28 cellular contexts compared by ENCODE assay signal in the genomic region with DNA sequence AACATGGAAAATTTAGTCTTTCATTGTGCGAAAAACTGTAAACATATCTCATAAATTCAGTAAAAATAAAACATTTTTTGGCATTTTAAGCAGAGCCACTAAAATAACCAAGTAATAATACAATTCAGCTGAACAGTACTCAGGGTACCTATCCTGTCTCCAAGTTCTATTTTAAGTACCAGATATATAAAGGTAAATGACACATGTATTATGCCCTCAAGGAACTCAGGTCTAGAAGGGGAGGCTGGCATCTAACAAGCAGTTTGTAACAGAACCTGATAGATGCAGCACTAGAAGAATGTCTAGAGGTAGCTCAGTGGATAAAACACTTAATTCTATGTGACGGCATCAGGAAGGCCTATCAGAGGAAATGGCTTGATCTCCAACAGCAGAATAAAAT.
"Had no signal": no experiment of that assay in that cellular context is flagged by ENCODE, and none has a peak within 500 bp of the region (broad histone marks: within the 10 kb centered on the region; RNA-seq: fewer than 3 reads in every experiment).

No MANE protein-coding gene starts in this region.

- DNase-seq: naive B cell; naive thymus-derived CD8-positive, alpha-beta T cell; nephron progenitor cell; nucleus accumbens; pancreas; right lobe of liver; sigmoid colon; small intestine; stimulated activated CD4-positive, alpha-beta T cell treated with anti-CD3 and anti-CD28 coated beads, Interleukin-1b, Interleukin-23, amount 100 ng/mL, for 48 hours; stimulated activated CD4-positive, alpha-beta T cell treated with anti-CD3 and anti-CD28 coated beads, Interleukin-4, amount 100 ng/mL, for 1 hour; stimulated activated CD4-positive, alpha-beta T cell treated with anti-CD3 and anti-CD28 coated beads, Interleukin-4, amount 100 ng/mL, for 4 hours; stimulated activated CD8-positive, alpha-beta memory T cell treated with anti-CD3 and anti-CD28 coated beads, Interleukin-4, amount 100 ng/mL, for 48 hours; stimulated activated naive CD4-positive, alpha-beta T cell; stimulated activated naive CD8-positive, alpha-beta T cell treated with anti-CD3 and anti-CD28 coated beads, Interleukin-15, amount 100 ng/mL, for 72 hours; stimulated activated naive CD8-positive, alpha-beta T cell treated with anti-CD3 and anti-CD28 coated beads, Interleukin-15, Interleukin-2, amounts not matched to agents 100 U/mL and 50 U/mL, for 24 hours; substantia nigra; testis; tibial artery; transverse colon; upper lobe of right lung; uterus had no signal

- H3K36me3 Mint-ChIP-seq: natural killer cell treated with Interleukin-12 subunit alpha and Interleukin-12 subunit beta and Interleukin-15 and Interleukin-18, amount 100 ng/mL, for 72 hours; stimulated activated memory B cell treated with anti-CD40 and anti-IgM and Interleukin-4, amounts not matched to agents 10 μg/mL and 1 μg/mL and 100 μg/mL, for 72 hours; type B pancreatic cell had no signal

- H3K4me3 Mint-ChIP-seq: naive B cell; naive thymus-derived CD8-positive, alpha-beta T cell; natural killer cell treated with Interleukin-12 subunit alpha and Interleukin-12 subunit beta and Interleukin-15 and Interleukin-18, amount 100 ng/mL, for 72 hours; nephron progenitor cell; neural crest cell; stimulated activated memory B cell treated with anti-CD40 and anti-IgM and Interleukin-4, amounts not matched to agents 10 μg/mL and 1 μg/mL and 100 μg/mL, for 72 hours; stimulated activated naive CD8-positive, alpha-beta T cell treated with anti-CD3 and anti-CD28 coated beads, Interleukin-15, amount 100 ng/mL, for 72 hours; type B pancreatic cell had no signal

- H3K4me3 ChIP-seq: pancreas, prostate gland, right lobe of liver, sigmoid colon, suprapubic skin, testis, tibial artery, transverse colon, upper lobe of right lung, uterus had no signal

- H3K36me3 ChIP-seq: neutrophil, pancreas, prostate gland, right lobe of liver, sigmoid colon, suprapubic skin, tibial artery, transverse colon, upper lobe of right lung, uterus had no signal

- H3K9me3 Mint-ChIP-seq: naive thymus-derived CD8-positive, alpha-beta T cell; nephron progenitor cell; stimulated activated memory B cell treated with anti-CD40 and anti-IgM and Interleukin-4, amounts not matched to agents 10 μg/mL and 1 μg/mL and 100 μg/mL, for 72 hours had no signal

- H3K4me1 Mint-ChIP-seq: naive B cell; naive thymus-derived CD8-positive, alpha-beta T cell; nephron progenitor cell; neural crest cell; stimulated activated memory B cell treated with anti-CD40 and anti-IgM and Interleukin-4, amounts not matched to agents 10 μg/mL and 1 μg/mL and 100 μg/mL, for 72 hours; stimulated activated naive CD8-positive, alpha-beta T cell treated with anti-CD3 and anti-CD28 coated beads, Interleukin-15, amount 100 ng/mL, for 72 hours had no signal

- H3K27ac ChIP-seq: neutrophil, pancreas, prostate gland, right lobe of liver, sigmoid colon, suprapubic skin, testis, tibial artery, transverse colon, upper lobe of right lung, uterus had no signal

- H3K27ac Mint-ChIP-seq: naive B cell; naive thymus-derived CD8-positive, alpha-beta T cell; natural killer cell treated with Interleukin-12 subunit alpha and Interleukin-12 subunit beta and Interleukin-15 and Interleukin-18, amount 100 ng/mL, for 72 hours; nephron progenitor cell; stimulated activated memory B cell treated with anti-CD40 and anti-IgM and Interleukin-4, amounts not matched to agents 10 μg/mL and 1 μg/mL and 100 μg/mL, for 72 hours; stimulated activated naive CD8-positive, alpha-beta T cell treated with anti-CD3 and anti-CD28 coated beads, Interleukin-15, amount 100 ng/mL, for 72 hours; type B pancreatic cell had no signal

- ATAC-seq: naive thymus-derived CD8-positive, alpha-beta T cell; natural killer cell treated with Interleukin-12 subunit alpha and Interleukin-12 subunit beta and Interleukin-15 and Interleukin-18, amount 100 ng/mL, for 72 hours; pancreas; right lobe of liver; stimulated activated memory B cell treated with anti-CD40 and anti-IgM and Interleukin-4, amounts not matched to agents 10 μg/mL and 1 μg/mL and 100 μg/mL, for 72 hours; stimulated activated naive CD8-positive, alpha-beta T cell treated with anti-CD3 and anti-CD28 coated beads, Interleukin-15, amount 100 ng/mL, for 72 hours; stimulated activated naive CD8-positive, alpha-beta T cell treated with anti-CD3 and anti-CD28 coated beads, Interleukin-15, Interleukin-2, amounts not matched to agents 100 U/mL and 50 U/mL, for 24 hours; upper lobe of right lung had no signal

- H3K27me3 ChIP-seq: neutrophil, pancreas, right lobe of liver, sigmoid colon, suprapubic skin, testis, tibial artery, transverse colon, upper lobe of right lung, uterus had no signal

- H3K9me3 ChIP-seq: neutrophil, pancreas, prostate gland, right lobe of liver, sigmoid colon, suprapubic skin, testis, tibial artery, transverse colon, upper lobe of right lung, uterus had no signal

- H3K27me3 Mint-ChIP-seq: naive B cell; naive thymus-derived CD8-positive, alpha-beta T cell; stimulated activated memory B cell treated with anti-CD40 and anti-IgM and Interleukin-4, amounts not matched to agents 10 μg/mL and 1 μg/mL and 100 μg/mL, for 72 hours; stimulated activated naive CD8-positive, alpha-beta T cell treated with anti-CD3 and anti-CD28 coated beads, Interleukin-15, amount 100 ng/mL, for 72 hours; type B pancreatic cell had no signal

- FAIRE-seq: pancreas, small intestine had no signal

- H3K4me1 ChIP-seq: pancreas, prostate gland, right lobe of liver, sigmoid colon, suprapubic skin, testis, transverse colon, upper lobe of right lung, uterus had no signal
